13 cellular contexts compared by ENCODE assay signal in genomic region chr16:2465653-2466415, GRCh38. TPM values are rescaled to one million over a fixed set of nuclear protein-coding genes. Genes with fewer than 3 reads are reported as not detected.
DNase-seq lines count a peak whose midpoint lies in the region; ATAC-seq, FAIRE-seq and TF ChIP-seq lines count a peak whose summit lies in the region.
"Had no signal": no experiment of that assay in that cellular context is flagged by ENCODE, and none has a peak within 500 bp of the region (broad histone marks: within the 10 kb centered on the region; RNA-seq: fewer than 3 reads in every experiment).

No MANE protein-coding gene starts in this region.

- no peak overlapping the region for H3K4me3 ChIP-seq in MM.1S (ENCODE audit: low read length)
- H3K4me3 ChIP-seq: prostate gland, tibial nerve had no signal

- DNase-seq in activated naive CD8-positive, alpha-beta T cell treated with anti-CD3 and anti-CD28 coated beads, Interleukin-2, amount 50 U/mL, for 24 hours = no peak
- DNase-seq in activated naive CD8-positive, alpha-beta T cell treated with anti-CD3 and anti-CD28 coated beads for 36 hours = no peak
- DNase-seq in MM.1S (no peak), dermis blood vessel endothelial cell (peak; percentile 36), type B pancreatic cell (ENCODE audit: extremely low spot score, unreplicated experiment) (no peak), amniotic stem cell (lab: John Stamatoyannopoulos, UW) (no peak), frontal cortex (ENCODE audit: low spot score in 2 of 2) (no peak)
- no peak for DNase-seq in activated T-cell treated with anti-CD3 and anti-CD28 coated beads, Interleukin-2, amount 50 U/mL, for 24 hours
- DNase-seq: CD4-positive, CD25-positive, alpha-beta regulatory T cell; Kasumi-1 had no signal

- H3K79me2 ChIP-seq in MM.1S (ENCODE audit: low read length) = peaks cover 7% of the 10 kb centered on the region

- ATAC-seq in activated naive CD8-positive, alpha-beta T cell treated with anti-CD3 and anti-CD28 coated beads, Interleukin-2, amount 50 U/mL, for 24 hours = no peak

- H2AFZ ChIP-seq in MM.1S (ENCODE audit: low read length) = no peak overlapping the region

- FAIRE-seq in frontal cortex (lab: Jason Lieb, UNC) = no peak

- H3K27ac ChIP-seq in MM.1S (ENCODE audit: low read length) = no peak overlapping the region
- H3K27ac ChIP-seq: prostate gland, tibial nerve had no signal

- no peaks in the 10 kb centered on the region for H3K36me3 ChIP-seq in MM.1S (replicated peaks; ENCODE audit: insufficient read depth, low read length)
- H3K36me3 ChIP-seq: prostate gland, tibial nerve had no signal

- H3K9ac ChIP-seq in MM.1S (ENCODE audit: low read length) = no peak overlapping the region

- H3K4me3 Mint-ChIP-seq in activated naive CD8-positive, alpha-beta T cell treated with anti-CD3 and anti-CD28 coated beads, Interleukin-2, amount 50 U/mL, for 24 hours = no peak overlapping the region
- H3K4me3 Mint-ChIP-seq in activated naive CD8-positive, alpha-beta T cell treated with anti-CD3 and anti-CD28 coated beads for 36 hours = no peak overlapping the region
- no peak overlapping the region for H3K4me3 Mint-ChIP-seq in type B pancreatic cell
- H3K4me3 Mint-ChIP-seq in activated T-cell treated with anti-CD3 and anti-CD28 coated beads, Interleukin-2, amount 50 U/mL, for 24 hours = no peak overlapping the region

- TF ChIP-seq CTCF in MM.1S (IDR thresholded peaks at IDR 0.05; ENCODE audit: low read length) (peak; percentile 12; the same call in 1 of the 2 replicates), type B pancreatic cell (conservative IDR thresholded peaks at IDR 0.05) (peak; percentile 64)

- peaks cover 18% of the 10 kb centered on the region for H3K4me1 Mint-ChIP-seq in activated naive CD8-positive, alpha-beta T cell treated with anti-CD3 and anti-CD28 coated beads, Interleukin-2, amount 50 U/mL, for 24 hours
- H3K4me1 Mint-ChIP-seq in activated naive CD8-positive, alpha-beta T cell treated with anti-CD3 and anti-CD28 coated beads for 36 hours = peaks cover 10% of the 10 kb centered on the region
- H3K4me1 Mint-ChIP-seq in type B pancreatic cell (ENCODE audit: unreplicated experiment) = peaks cover 10% of the 10 kb centered on the region
- H3K4me1 Mint-ChIP-seq in activated T-cell treated with anti-CD3 and anti-CD28 coated beads, Interleukin-2, amount 50 U/mL, for 24 hours (ENCODE audit: low read depth) = peaks cover 12% of the 10 kb centered on the region

- H3K27me3 ChIP-seq in MM.1S (replicated peaks; ENCODE audit: insufficient read depth, low read length) = peaks cover 28% of the 10 kb centered on the region

- no peak overlapping the region for H3K4me2 ChIP-seq in MM.1S (ENCODE audit: low read depth, low read length)

- H3K9me3 ChIP-seq in MM.1S (replicated peaks; ENCODE audit: insufficient read depth, low read length) = no peaks in the 10 kb centered on the region
- H3K9me3 ChIP-seq: prostate gland, tibial nerve had no signal

- no peaks in the 10 kb centered on the region for H3K9me3 Mint-ChIP-seq in activated naive CD8-positive, alpha-beta T cell treated with anti-CD3 and anti-CD28 coated beads, Interleukin-2, amount 50 U/mL, for 24 hours
- no peaks in the 10 kb centered on the region for H3K9me3 Mint-ChIP-seq in activated naive CD8-positive, alpha-beta T cell treated with anti-CD3 and anti-CD28 coated beads for 36 hours
- no peaks in the 10 kb centered on the region for H3K9me3 Mint-ChIP-seq in type B pancreatic cell
- no peaks in the 10 kb centered on the region for H3K9me3 Mint-ChIP-seq in activated T-cell treated with anti-CD3 and anti-CD28 coated beads, Interleukin-2, amount 50 U/mL, for 24 hours
- H3K9me3 Mint-ChIP-seq: brain; CD4-positive, CD25-positive, alpha-beta regulatory T cell had no signal

- H3K36me3 Mint-ChIP-seq in activated naive CD8-positive, alpha-beta T cell treated with anti-CD3 and anti-CD28 coated beads, Interleukin-2, amount 50 U/mL, for 24 hours (ENCODE audit: low read depth) = peaks cover 1% of the 10 kb centered on the region
- peaks cover 6% of the 10 kb centered on the region for H3K36me3 Mint-ChIP-seq in activated naive CD8-positive, alpha-beta T cell treated with anti-CD3 and anti-CD28 coated beads for 36 hours
- no peaks in the 10 kb centered on the region for H3K36me3 Mint-ChIP-seq in type B pancreatic cell
- H3K36me3 Mint-ChIP-seq in activated T-cell treated with anti-CD3 and anti-CD28 coated beads, Interleukin-2, amount 50 U/mL, for 24 hours (ENCODE audit: low read depth) = peaks cover 18% of the 10 kb centered on the region
- H3K36me3 Mint-ChIP-seq: brain; CD4-positive, CD25-positive, alpha-beta regulatory T cell had no signal

- no peaks in the 10 kb centered on the region for H3K9me2 ChIP-seq in MM.1S (replicated peaks; ENCODE audit: insufficient read depth, low read length)

- no peaks in the 10 kb centered on the region for H3F3A ChIP-seq in MM.1S (ENCODE audit: insufficient read depth, low read length)

- no peaks in the 10 kb centered on the region for H4K20me1 ChIP-seq in MM.1S (ENCODE audit: insufficient read depth, low read length)

- H3K4me1 ChIP-seq in MM.1S (ENCODE audit: low read length) = peaks cover 5% of the 10 kb centered on the region

- peaks cover 20% of the 10 kb centered on the region for H3K27me3 Mint-ChIP-seq in activated naive CD8-positive, alpha-beta T cell treated with anti-CD3 and anti-CD28 coated beads, Interleukin-2, amount 50 U/mL, for 24 hours
- H3K27me3 Mint-ChIP-seq in activated naive CD8-positive, alpha-beta T cell treated with anti-CD3 and anti-CD28 coated beads for 36 hours = peaks cover 33% of the 10 kb centered on the region
- peaks cover 9% of the 10 kb centered on the region for H3K27me3 Mint-ChIP-seq in type B pancreatic cell
- peaks cover 34% of the 10 kb centered on the region for H3K27me3 Mint-ChIP-seq in activated T-cell treated with anti-CD3 and anti-CD28 coated beads, Interleukin-2, amount 50 U/mL, for 24 hours

- peak overlapping the region; percentile 54 for H3K27ac Mint-ChIP-seq in activated naive CD8-positive, alpha-beta T cell treated with anti-CD3 and anti-CD28 coated beads, Interleukin-2, amount 50 U/mL, for 24 hours
- H3K27ac Mint-ChIP-seq in activated naive CD8-positive, alpha-beta T cell treated with anti-CD3 and anti-CD28 coated beads for 36 hours = no peak overlapping the region
- H3K27ac Mint-ChIP-seq in type B pancreatic cell = peak overlapping the region; percentile 26
- H3K27ac Mint-ChIP-seq in activated T-cell treated with anti-CD3 and anti-CD28 coated beads, Interleukin-2, amount 50 U/mL, for 24 hours = no peak overlapping the region
- H3K27ac Mint-ChIP-seq: CD4-positive, CD25-positive, alpha-beta regulatory T cell had no signal

RNA-seq across cellular contexts. Expression of gene NTN3, which starts 5.3 kb away (rescaled TPM):
- not detected for total RNA-seq in activated naive CD8-positive, alpha-beta T cell treated with anti-CD3 and anti-CD28 coated beads for 36 hours
- total RNA-seq in dermis blood vessel endothelial cell = not detected in 2 replicates
- 1.2 and 4.5 TPM in 2 replicates for total RNA-seq in type B pancreatic cell (ENCODE audit: low replicate concordance)
- total RNA-seq in frontal cortex = 3.3 TPM
- total RNA-seq: CD4-positive, CD25-positive, alpha-beta regulatory T cell had no signal

RNA-seq across cellular contexts. Expression of gene TEDC2, which starts 5.9 kb away (rescaled TPM):
- 10 to 100 TPM; 24.0 to 26.5 TPM for total RNA-seq in activated naive CD8-positive, alpha-beta T cell treated with anti-CD3 and anti-CD28 coated beads for 36 hours
- total RNA-seq in dermis blood vessel endothelial cell (6.3 and 7.0 TPM in 2 replicates), type B pancreatic cell (ENCODE audit: low replicate concordance) (10.5 and 31.6 TPM in 2 replicates), frontal cortex (7.7 TPM)
- total RNA-seq: CD4-positive, CD25-positive, alpha-beta regulatory T cell had no signal

RNA-seq across cellular contexts. Expression of gene TBC1D24, which starts 9.1 kb away (rescaled TPM):
- total RNA-seq in activated naive CD8-positive, alpha-beta T cell treated with anti-CD3 and anti-CD28 coated beads for 36 hours = 10 to 100 TPM; 21.1 to 23.0 TPM
- 15.3 and 18.1 TPM in 2 replicates for total RNA-seq in dermis blood vessel endothelial cell
- 15.6 and 22.1 TPM in 2 replicates for total RNA-seq in type B pancreatic cell (ENCODE audit: low replicate concordance)
- 24.5 TPM for total RNA-seq in frontal cortex

RNA-seq across cellular contexts. Expression of gene CCNF, which starts 36.6 kb away (rescaled TPM):
- 10 to 100 TPM; 38.3 to 38.8 TPM for total RNA-seq in activated naive CD8-positive, alpha-beta T cell treated with anti-CD3 and anti-CD28 coated beads for 36 hours
- total RNA-seq in dermis blood vessel endothelial cell (22.3 and 53.1 TPM in 2 replicates), type B pancreatic cell (ENCODE audit: low replicate concordance) (15.5 and 36.0 TPM in 2 replicates), frontal cortex (12.6 TPM)

RNA-seq across cellular contexts. Expression of gene ATP6V0C, which starts 47.9 kb away (rescaled TPM):
- total RNA-seq in activated naive CD8-positive, alpha-beta T cell treated with anti-CD3 and anti-CD28 coated beads for 36 hours = 100 to 1,000 TPM; 124 to 125 TPM
- 8.2 and 14.9 TPM in 2 replicates for total RNA-seq in dermis blood vessel endothelial cell
- 155 and 223 TPM in 2 replicates for total RNA-seq in type B pancreatic cell (ENCODE audit: low replicate concordance)
- 10.6 TPM for total RNA-seq in frontal cortex

Comparison
In these comparisons a context has a peak if more than half of its experiments do, and no peak if none do; other contexts are left out.
1. H3K27ac Mint-ChIP-seq: peak in activated naive CD8-positive, alpha-beta T cell treated with anti-CD3 and anti-CD28 coated beads, Interleukin-2, amount 50 U/mL, for 24 hours (single experiment) and type B pancreatic cell (single experiment); none in activated naive CD8-positive, alpha-beta T cell treated with anti-CD3 and anti-CD28 coated beads for 36 hours (single experiment) and activated T-cell treated with anti-CD3 and anti-CD28 coated beads, Interleukin-2, amount 50 U/mL, for 24 hours (single experiment).